Comparison of ENCODE assay signal across 1 cellular context in the genomic region with DNA sequence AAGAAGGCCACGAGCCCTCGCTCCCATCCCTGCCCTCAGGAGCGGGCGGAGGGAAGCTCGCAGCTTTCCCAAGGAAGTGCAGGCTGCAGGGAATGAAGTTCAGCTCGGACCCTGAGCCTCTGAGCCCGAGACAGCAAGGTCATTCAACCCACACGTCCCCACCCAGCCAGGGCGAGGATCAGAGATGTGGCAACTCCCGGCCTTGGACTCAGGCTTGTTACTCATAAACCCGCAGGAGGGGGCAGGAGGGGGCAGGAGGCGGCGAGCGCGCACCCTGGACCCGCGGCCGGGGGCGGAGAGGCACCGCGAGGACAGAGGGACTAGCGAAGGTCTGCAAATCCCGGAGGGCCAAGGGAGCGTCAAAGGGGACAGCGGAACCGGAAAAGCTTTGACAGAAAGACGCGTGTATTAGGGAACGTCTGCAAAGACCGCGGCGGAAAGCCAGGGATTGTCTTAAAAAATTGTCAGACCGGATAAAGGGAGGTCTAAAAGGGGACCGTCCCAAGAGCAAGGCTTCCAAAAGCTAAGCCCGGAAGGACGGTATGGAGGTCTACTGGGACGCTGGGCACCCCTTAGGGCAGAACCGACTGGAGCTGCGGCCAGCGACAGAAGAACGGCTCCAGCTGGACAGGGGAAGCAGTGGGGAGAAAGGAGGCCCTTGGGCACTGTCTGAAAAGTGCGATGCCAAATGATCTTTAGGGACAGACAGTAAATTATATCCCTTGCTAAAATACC.
TF ChIP-seq lines count a peak whose summit lies in the region.

No MANE protein-coding gene starts in this region.

TF ChIP-seq in K562, 482 proteins besides CTCF, POLR2A, EP300 and RAD21 (continued from another document and continues in another):
- TF ChIP-seq, protein P1, sequence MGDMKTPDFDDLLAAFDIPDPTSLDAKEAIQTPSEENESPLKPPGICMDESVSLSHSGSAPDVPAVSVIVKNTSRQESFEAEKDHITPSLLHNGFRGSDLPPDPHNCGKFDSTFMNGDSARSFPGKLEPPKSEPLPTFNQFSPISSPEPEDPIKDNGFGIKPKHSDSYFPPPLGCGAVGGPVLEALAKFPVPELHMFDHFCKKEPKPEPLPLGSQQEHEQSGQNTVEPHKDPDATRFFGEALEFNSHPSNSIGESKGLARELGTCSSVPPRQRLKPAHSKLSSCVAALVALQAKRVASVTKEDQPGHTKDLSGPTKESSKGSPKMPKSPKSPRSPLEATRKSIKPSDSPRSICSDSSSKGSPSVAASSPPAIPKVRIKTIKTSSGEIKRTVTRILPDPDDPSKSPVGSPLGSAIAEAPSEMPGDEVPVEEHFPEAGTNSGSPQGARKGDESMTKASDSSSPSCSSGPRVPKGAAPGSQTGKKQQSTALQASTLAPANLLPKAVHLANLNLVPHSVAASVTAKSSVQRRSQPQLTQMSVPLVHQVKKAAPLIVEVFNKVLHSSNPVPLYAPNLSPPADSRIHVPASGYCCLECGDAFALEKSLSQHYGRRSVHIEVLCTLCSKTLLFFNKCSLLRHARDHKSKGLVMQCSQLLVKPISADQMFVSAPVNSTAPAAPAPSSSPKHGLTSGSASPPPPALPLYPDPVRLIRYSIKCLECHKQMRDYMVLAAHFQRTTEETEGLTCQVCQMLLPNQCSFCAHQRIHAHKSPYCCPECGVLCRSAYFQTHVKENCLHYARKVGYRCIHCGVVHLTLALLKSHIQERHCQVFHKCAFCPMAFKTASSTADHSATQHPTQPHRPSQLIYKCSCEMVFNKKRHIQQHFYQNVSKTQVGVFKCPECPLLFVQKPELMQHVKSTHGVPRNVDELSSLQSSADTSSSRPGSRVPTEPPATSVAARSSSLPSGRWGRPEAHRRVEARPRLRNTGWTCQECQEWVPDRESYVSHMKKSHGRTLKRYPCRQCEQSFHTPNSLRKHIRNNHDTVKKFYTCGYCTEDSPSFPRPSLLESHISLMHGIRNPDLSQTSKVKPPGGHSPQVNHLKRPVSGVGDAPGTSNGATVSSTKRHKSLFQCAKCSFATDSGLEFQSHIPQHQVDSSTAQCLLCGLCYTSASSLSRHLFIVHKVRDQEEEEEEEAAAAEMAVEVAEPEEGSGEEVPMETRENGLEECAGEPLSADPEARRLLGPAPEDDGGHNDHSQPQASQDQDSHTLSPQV (IDR thresholded peaks at IDR 0.05) = no peak
- TF ChIP-seq, protein P2, sequence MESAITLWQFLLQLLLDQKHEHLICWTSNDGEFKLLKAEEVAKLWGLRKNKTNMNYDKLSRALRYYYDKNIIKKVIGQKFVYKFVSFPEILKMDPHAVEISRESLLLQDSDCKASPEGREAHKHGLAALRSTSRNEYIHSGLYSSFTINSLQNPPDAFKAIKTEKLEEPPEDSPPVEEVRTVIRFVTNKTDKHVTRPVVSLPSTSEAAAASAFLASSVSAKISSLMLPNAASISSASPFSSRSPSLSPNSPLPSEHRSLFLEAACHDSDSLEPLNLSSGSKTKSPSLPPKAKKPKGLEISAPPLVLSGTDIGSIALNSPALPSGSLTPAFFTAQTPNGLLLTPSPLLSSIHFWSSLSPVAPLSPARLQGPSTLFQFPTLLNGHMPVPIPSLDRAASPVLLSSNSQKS (CRISPR knock-in tag; IDR thresholded peaks at IDR 0.05) = no peak
- TF ChIP-seq HNRNPUL1 (IDR thresholded peaks at IDR 0.05; ENCODE audit: low read length) (no peak), NFIC (IDR thresholded peaks at IDR 0.05) (peak; percentile 4; the same call in 1 of the 2 replicates), ZFP1 (CRISPR knock-in tag; IDR thresholded peaks at IDR 0.05) (peak; percentile 86), ETV5 (CRISPR knock-in tag; IDR thresholded peaks at IDR 0.05; ENCODE audit: low read depth) (peak; percentile 84), SMC3 (conservative IDR thresholded peaks at IDR 0.05; ENCODE audit: insufficient read depth, low read depth, low read length) (no peak), TBL1XR1 (IDR thresholded peaks at IDR 0.05; ENCODE audit: low read length in 2 of 2) (no peak), BCOR (IDR thresholded peaks at IDR 0.05) (peak; percentile 47; the same call in 1 of the 2 replicates), MAZ (CRISPR knock-in tag; conservative IDR thresholded peaks at IDR 0.05 in 1 of 2, IDR thresholded peaks at IDR 0.05 in 1 of 2) (peak; percentile 74 to 89), ARNT (IDR thresholded peaks at IDR 0.05) (peak in 1 of 2 experiments; percentile 66; a peak in 1 of 4 replicates), ZNF354B (CRISPR knock-in tag; IDR thresholded peaks at IDR 0.05) (no peak), ZNF41 (CRISPR knock-in tag; conservative IDR thresholded peaks at IDR 0.05) (no peak), MTF1 (CRISPR knock-in tag; IDR thresholded peaks at IDR 0.05; ENCODE audit: borderline replicate concordance) (no peak), PHF8 (IDR thresholded peaks at IDR 0.05; ENCODE audit: borderline replicate concordance, low read length) (peak; percentile 75), JUND (IDR thresholded peaks at IDR 0.05; ENCODE audit: borderline replicate concordance, low read depth, low read length) (0 out of 2 replicates have a peak, but pooled peaks have one; percentile 1), JUND (tag; IDR thresholded peaks at IDR 0.05; ENCODE audit: borderline replicate concordance, low read depth, low read length) (no peak), GTF2E2 (tag; IDR thresholded peaks at IDR 0.05) (peak; percentile 57; the same call in 1 of the 2 replicates), RBBP5 (IDR thresholded peaks at IDR 0.05; ENCODE audit: borderline replicate concordance, insufficient read depth, low read length, poor library complexity, severe bottlenecking) (peak; percentile 26), CEBPB (tag; IDR thresholded peaks at IDR 0.05) (peak; percentile 90), ZC3H4 (CRISPR knock-in tag; IDR thresholded peaks at IDR 0.05; ENCODE audit: borderline replicate concordance) (no peak), KDM5B (IDR thresholded peaks at IDR 0.05; ENCODE audit: insufficient replicate concordance, low read depth, low read length) (peak; percentile 58), BRD9 (IDR thresholded peaks at IDR 0.05; ENCODE audit: low read depth, partially characterized antibody) (peak; percentile 59)
- TF ChIP-seq, protein P3, sequence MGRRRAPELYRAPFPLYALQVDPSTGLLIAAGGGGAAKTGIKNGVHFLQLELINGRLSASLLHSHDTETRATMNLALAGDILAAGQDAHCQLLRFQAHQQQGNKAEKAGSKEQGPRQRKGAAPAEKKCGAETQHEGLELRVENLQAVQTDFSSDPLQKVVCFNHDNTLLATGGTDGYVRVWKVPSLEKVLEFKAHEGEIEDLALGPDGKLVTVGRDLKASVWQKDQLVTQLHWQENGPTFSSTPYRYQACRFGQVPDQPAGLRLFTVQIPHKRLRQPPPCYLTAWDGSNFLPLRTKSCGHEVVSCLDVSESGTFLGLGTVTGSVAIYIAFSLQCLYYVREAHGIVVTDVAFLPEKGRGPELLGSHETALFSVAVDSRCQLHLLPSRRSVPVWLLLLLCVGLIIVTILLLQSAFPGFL (CRISPR knock-in tag; IDR thresholded peaks at IDR 0.05) = no peak
- TF ChIP-seq, protein P4, sequence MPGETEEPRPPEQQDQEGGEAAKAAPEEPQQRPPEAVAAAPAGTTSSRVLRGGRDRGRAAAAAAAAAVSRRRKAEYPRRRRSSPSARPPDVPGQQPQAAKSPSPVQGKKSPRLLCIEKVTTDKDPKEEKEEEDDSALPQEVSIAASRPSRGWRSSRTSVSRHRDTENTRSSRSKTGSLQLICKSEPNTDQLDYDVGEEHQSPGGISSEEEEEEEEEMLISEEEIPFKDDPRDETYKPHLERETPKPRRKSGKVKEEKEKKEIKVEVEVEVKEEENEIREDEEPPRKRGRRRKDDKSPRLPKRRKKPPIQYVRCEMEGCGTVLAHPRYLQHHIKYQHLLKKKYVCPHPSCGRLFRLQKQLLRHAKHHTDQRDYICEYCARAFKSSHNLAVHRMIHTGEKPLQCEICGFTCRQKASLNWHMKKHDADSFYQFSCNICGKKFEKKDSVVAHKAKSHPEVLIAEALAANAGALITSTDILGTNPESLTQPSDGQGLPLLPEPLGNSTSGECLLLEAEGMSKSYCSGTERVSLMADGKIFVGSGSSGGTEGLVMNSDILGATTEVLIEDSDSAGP (CRISPR knock-in tag; IDR thresholded peaks at IDR 0.05) = peak; percentile 88
- TF ChIP-seq, protein P5, sequence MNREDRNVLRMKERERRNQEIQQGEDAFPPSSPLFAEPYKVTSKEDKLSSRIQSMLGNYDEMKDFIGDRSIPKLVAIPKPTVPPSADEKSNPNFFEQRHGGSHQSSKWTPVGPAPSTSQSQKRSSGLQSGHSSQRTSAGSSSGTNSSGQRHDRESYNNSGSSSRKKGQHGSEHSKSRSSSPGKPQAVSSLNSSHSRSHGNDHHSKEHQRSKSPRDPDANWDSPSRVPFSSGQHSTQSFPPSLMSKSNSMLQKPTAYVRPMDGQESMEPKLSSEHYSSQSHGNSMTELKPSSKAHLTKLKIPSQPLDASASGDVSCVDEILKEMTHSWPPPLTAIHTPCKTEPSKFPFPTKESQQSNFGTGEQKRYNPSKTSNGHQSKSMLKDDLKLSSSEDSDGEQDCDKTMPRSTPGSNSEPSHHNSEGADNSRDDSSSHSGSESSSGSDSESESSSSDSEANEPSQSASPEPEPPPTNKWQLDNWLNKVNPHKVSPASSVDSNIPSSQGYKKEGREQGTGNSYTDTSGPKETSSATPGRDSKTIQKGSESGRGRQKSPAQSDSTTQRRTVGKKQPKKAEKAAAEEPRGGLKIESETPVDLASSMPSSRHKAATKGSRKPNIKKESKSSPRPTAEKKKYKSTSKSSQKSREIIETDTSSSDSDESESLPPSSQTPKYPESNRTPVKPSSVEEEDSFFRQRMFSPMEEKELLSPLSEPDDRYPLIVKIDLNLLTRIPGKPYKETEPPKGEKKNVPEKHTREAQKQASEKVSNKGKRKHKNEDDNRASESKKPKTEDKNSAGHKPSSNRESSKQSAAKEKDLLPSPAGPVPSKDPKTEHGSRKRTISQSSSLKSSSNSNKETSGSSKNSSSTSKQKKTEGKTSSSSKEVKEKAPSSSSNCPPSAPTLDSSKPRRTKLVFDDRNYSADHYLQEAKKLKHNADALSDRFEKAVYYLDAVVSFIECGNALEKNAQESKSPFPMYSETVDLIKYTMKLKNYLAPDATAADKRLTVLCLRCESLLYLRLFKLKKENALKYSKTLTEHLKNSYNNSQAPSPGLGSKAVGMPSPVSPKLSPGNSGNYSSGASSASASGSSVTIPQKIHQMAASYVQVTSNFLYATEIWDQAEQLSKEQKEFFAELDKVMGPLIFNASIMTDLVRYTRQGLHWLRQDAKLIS (CRISPR knock-in tag; IDR thresholded peaks at IDR 0.05) = 0 out of 2 replicates have a peak, but pooled peaks have one; percentile 57
- TF ChIP-seq, protein P6, sequence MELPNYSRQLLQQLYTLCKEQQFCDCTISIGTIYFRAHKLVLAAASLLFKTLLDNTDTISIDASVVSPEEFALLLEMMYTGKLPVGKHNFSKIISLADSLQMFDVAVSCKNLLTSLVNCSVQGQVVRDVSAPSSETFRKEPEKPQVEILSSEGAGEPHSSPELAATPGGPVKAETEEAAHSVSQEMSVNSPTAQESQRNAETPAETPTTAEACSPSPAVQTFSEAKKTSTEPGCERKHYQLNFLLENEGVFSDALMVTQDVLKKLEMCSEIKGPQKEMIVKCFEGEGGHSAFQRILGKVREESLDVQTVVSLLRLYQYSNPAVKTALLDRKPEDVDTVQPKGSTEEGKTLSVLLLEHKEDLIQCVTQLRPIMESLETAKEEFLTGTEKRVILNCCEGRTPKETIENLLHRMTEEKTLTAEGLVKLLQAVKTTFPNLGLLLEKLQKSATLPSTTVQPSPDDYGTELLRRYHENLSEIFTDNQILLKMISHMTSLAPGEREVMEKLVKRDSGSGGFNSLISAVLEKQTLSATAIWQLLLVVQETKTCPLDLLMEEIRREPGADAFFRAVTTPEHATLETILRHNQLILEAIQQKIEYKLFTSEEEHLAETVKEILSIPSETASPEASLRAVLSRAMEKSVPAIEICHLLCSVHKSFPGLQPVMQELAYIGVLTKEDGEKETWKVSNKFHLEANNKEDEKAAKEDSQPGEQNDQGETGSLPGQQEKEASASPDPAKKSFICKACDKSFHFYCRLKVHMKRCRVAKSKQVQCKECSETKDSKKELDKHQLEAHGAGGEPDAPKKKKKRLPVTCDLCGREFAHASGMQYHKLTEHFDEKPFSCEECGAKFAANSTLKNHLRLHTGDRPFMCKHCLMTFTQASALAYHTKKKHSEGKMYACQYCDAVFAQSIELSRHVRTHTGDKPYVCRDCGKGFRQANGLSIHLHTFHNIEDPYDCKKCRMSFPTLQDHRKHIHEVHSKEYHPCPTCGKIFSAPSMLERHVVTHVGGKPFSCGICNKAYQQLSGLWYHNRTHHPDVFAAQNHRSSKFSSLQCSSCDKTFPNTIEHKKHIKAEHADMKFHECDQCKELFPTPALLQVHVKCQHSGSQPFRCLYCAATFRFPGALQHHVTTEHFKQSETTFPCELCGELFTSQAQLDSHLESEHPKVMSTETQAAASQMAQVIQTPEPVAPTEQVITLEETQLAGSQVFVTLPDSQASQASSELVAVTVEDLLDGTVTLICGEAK (IDR thresholded peaks at IDR 0.05) = peak; percentile 87
- TF ChIP-seq, protein P6 (CRISPR knock-in tag; IDR thresholded peaks at IDR 0.05) = no peak
- TF ChIP-seq, protein P7, sequence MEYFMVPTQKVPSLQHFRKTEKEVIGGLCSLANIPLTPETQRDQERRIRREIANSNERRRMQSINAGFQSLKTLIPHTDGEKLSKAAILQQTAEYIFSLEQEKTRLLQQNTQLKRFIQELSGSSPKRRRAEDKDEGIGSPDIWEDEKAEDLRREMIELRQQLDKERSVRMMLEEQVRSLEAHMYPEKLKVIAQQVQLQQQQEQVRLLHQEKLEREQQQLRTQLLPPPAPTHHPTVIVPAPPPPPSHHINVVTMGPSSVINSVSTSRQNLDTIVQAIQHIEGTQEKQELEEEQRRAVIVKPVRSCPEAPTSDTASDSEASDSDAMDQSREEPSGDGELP (CRISPR knock-in tag; IDR thresholded peaks at IDR 0.05; ENCODE audit: borderline replicate concordance) = peak; percentile 94
- TF ChIP-seq, protein P8, sequence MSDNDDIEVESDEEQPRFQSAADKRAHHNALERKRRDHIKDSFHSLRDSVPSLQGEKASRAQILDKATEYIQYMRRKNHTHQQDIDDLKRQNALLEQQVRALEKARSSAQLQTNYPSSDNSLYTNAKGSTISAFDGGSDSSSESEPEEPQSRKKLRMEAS (CRISPR knock-in tag; IDR thresholded peaks at IDR 0.05) = peak; percentile 44
